In the genomic region with DNA sequence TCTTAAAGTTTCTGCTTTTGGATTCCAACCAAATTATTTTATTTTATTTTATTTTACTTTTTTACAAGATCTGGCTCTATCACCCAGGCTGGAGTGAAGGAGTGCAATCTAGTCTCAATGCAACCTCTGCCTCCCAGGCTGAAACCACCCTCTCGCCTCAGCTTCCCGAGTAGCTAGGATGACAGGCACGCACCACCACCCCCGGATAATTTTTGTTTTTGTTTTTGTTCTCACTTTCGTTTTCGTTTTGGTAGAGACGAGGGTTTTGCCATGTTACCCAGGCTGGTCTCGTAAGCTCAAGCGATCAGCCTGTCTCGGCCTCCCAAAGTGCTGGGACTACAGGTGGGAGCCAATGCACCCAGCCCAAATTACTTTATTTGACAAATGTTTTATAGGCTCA, we compare ENCODE assay signal across 11 cellular contexts.
DNase-seq lines count a peak whose midpoint lies in the region; ATAC-seq, FAIRE-seq and TF ChIP-seq lines count a peak whose summit lies in the region.
"Had no signal": no experiment of that assay in that cellular context is flagged by ENCODE, and none has a peak within 500 bp of the region (broad histone marks: within the 10 kb centered on the region; RNA-seq: fewer than 3 reads in every experiment).

No MANE protein-coding gene starts in this region.

- no peak for TF ChIP-seq POLR2A in GM12878 (IDR thresholded peaks at IDR 0.05; ENCODE audit: low read depth, low read length)

- H3K27ac ChIP-seq in GM12878 (ENCODE audit: control insufficient read depth, insufficient read depth) (peak overlapping the region; percentile 20; the same call in 1 of the 2 replicates), right atrium auricular region (no peak overlapping the region)
- H3K27ac ChIP-seq: gastrocnemius medialis had no signal

- H3K36me3 ChIP-seq in GM12878 (ENCODE audit: control insufficient read depth in 2 of 2, insufficient read depth in 2 of 2, low read length in 1 of 2) = no peaks in the 10 kb centered on the region
- no peaks in the 10 kb centered on the region for H3K36me3 ChIP-seq in right atrium auricular region
- H3K36me3 ChIP-seq: gastrocnemius medialis had no signal

- no peak for TF ChIP-seq EP300 in GM12878 (IDR thresholded peaks at IDR 0.05; ENCODE audit: borderline replicate concordance in 1 of 2, control insufficient read depth in 1 of 2, low read depth in 2 of 2, low read length in 2 of 2)

- TF ChIP-seq RAD21 in GM12878 (IDR thresholded peaks at IDR 0.05; ENCODE audit: insufficient read depth, low read depth, low read length) = no peak

- RAD21 ChIA-PET in GM12878 (lab: Charles Lee; ENCODE audit: unreplicated experiment) = interaction anchor here (1.2 to 1.6 kb wide), 2 partner anchors 48 to 64 kb away, joined by 3 read pairs; no protein-coding TSS in a partner anchor

- POLR2A ChIA-PET in GM12878 (lab: Charles Lee) = interaction anchor here (1.0 kb wide), 1 partner anchor 11 kb away, joined by 3 read pairs; no protein-coding TSS in a partner anchor

- peak; percentile 82 for ATAC-seq in GM18517 (IDR thresholded peaks at IDR 0.05; ENCODE audit: unreplicated experiment)
- ATAC-seq in GM21515 (IDR thresholded peaks at IDR 0.05; ENCODE audit: unreplicated experiment) = peak; percentile 82
- ATAC-seq in HG03521 (IDR thresholded peaks at IDR 0.05; ENCODE audit: unreplicated experiment) = peak; percentile 65
- peak; percentile 89 for ATAC-seq in GM12878
- no peak for ATAC-seq in GM18907 (IDR thresholded peaks at IDR 0.05; ENCODE audit: unreplicated experiment)
- ATAC-seq: gastrocnemius medialis had no signal

- TF ChIP-seq CTCF in GM12878 (IDR thresholded peaks at IDR 0.05 in 2 of 3, conservative IDR thresholded peaks at IDR 0.05 in 1 of 3; ENCODE audit: control insufficient read depth in 2 of 3, extremely low read depth in 1 of 3, insufficient read depth in 1 of 3, low read depth in 3 of 3, low read length in 3 of 3) (no peak), right atrium auricular region (IDR thresholded peaks at IDR 0.05) (no peak), GM20000 (IDR thresholded peaks at IDR 0.05; ENCODE audit: extremely low read depth, missing control alignments) (no peak)

- H3K4me2 ChIP-seq in GM12878 (ENCODE audit: control insufficient read depth, insufficient read depth) = no peak overlapping the region

- in situ Hi-C loops in GM12878 (cut with MboI) = no loop called here

- no peaks in the 10 kb centered on the region for H3K9me3 ChIP-seq in GM12878 (replicated peaks; ENCODE audit: control insufficient read depth, insufficient read depth, low read length)
- H3K9me3 ChIP-seq in right atrium auricular region = no peaks in the 10 kb centered on the region
- H3K9me3 ChIP-seq: gastrocnemius medialis had no signal

- no peaks in the 10 kb centered on the region for H3K4me1 ChIP-seq in GM12878 (ENCODE audit: control insufficient read depth, insufficient read depth, low read length)
- no peaks in the 10 kb centered on the region for H3K4me1 ChIP-seq in right atrium auricular region
- H3K4me1 ChIP-seq: gastrocnemius medialis had no signal

- WGBS in GM12878 (ENCODE audit: insufficient coverage, insufficient replicate concordance, low lambda C conversion rate, missing lambda C conversion rate) = 4% methylated on average over 10 of the region's 10 CpGs

- H3K4me3 ChIP-seq in GM12878 (no peak overlapping the region), right atrium auricular region (no peak overlapping the region)
- H3K4me3 ChIP-seq: gastrocnemius medialis had no signal

- peak; percentile 38 for FAIRE-seq in GM12878 (lab: Jason Lieb, UNC)

- SMC1A ChIA-PET in GM12878 (lab: Charles Lee; ENCODE audit: uncharacterized antibody, unreplicated experiment) = interaction anchor here (0.6 to 4.1 kb wide), 12 partner anchors 9 to 263 kb away, joined by 3 to 24 read pairs (median 4); no protein-coding TSS in a partner anchor

- BruUV-seq in GM12878 (replicated peaks; lab: Mats Ljungman, UMichigan) = no TSS peak

- H3K9ac ChIP-seq in GM12878 (ENCODE audit: control insufficient read depth, insufficient read depth, low read length) = no peak overlapping the region

- H2AFZ ChIP-seq in GM12878 (ENCODE audit: control insufficient read depth, low read depth, low read length) = no peak overlapping the region; the same call in 1 of the 2 replicates

- intact Hi-C loops in GM12878 (cut with micrococcal nuclease; ENCODE audit: unreplicated experiment) = no loop called here

- no peaks in the 10 kb centered on the region for H3K27me3 ChIP-seq in GM12878 (replicated peaks in 1 of 2; ENCODE audit: control insufficient read depth in 2 of 2, insufficient read depth in 2 of 2, low read length in 1 of 2)
- no peaks in the 10 kb centered on the region for H3K27me3 ChIP-seq in right atrium auricular region
- H3K27me3 ChIP-seq: gastrocnemius medialis had no signal

- CTCF ChIA-PET in GM12878 (lab: Yijun Ruan, JAX) = interaction anchor here (1.0 kb wide), 1 partner anchor 25 kb away, joined by 3 read pairs; no protein-coding TSS in a partner anchor

- DNase-seq in GM12878 (ENCODE audit: low read depth, low spot score) (peak; percentile 41), right atrium auricular region (ENCODE audit: low spot score) (no peak), GM20000 (ENCODE audit: low spot score) (no peak), NCI-H1694 treated with DMSO at 0.1 percent for 48 hours (lab: John Stamatoyannopoulos, UW) (no peak)
- DNase-seq: gastrocnemius medialis, NCI-H1417, SHP77 had no signal

- no peaks in the 10 kb centered on the region for H4K20me1 ChIP-seq in GM12878 (ENCODE audit: control insufficient read depth, insufficient read depth)

- no peaks in the 10 kb centered on the region for H3K79me2 ChIP-seq in GM12878 (ENCODE audit: control insufficient read depth, insufficient read depth, low read length)

TF ChIP-seq in GM12878, 131 proteins besides CTCF, POLR2A, EP300 and RAD21:
- no peak for TF ChIP-seq DPF2 (IDR thresholded peaks at IDR 0.05)
- no peak for TF ChIP-seq NFIC (IDR thresholded peaks at IDR 0.05; ENCODE audit: low read depth, low read length)
- TF ChIP-seq HDGF (IDR thresholded peaks at IDR 0.05) = no peak
- no peak for TF ChIP-seq YBX1 (IDR thresholded peaks at IDR 0.05)
- TF ChIP-seq PKNOX1 (IDR thresholded peaks at IDR 0.05) = 0 out of 2 replicates have a peak, but pooled peaks have one; percentile 18
- no peak for TF ChIP-seq TCF12 (IDR thresholded peaks at IDR 0.05; ENCODE audit: low read depth, low read length)
- TF ChIP-seq NFXL1 (IDR thresholded peaks at IDR 0.05; ENCODE audit: borderline replicate concordance) = no peak
